8 cellular contexts compared by ENCODE assay signal in genomic region chr20:41136336-41136694, GRCh38.
DNase-seq lines count a peak whose midpoint lies in the region; ATAC-seq and TF ChIP-seq lines count a peak whose summit lies in the region.

No MANE protein-coding gene starts in this region.

- H3K9me3 Mint-ChIP-seq in stimulated activated naive CD8-positive, alpha-beta T cell treated with anti-CD3 and anti-CD28 coated beads, Interleukin-15, amount 100 ng/mL, for 72 hours, result no peaks in the 10 kb centered on the region

- no peaks in the 10 kb centered on the region for H3K27me3 Mint-ChIP-seq in stimulated activated naive CD8-positive, alpha-beta T cell treated with anti-CD3 and anti-CD28 coated beads, Interleukin-15, amount 100 ng/mL, for 72 hours

- no peak overlapping the region for H3K27ac ChIP-seq in iPS DF 6.9 (ENCODE audit: low read length)

- no peaks in the 10 kb centered on the region for H3K27me3 ChIP-seq in iPS DF 6.9 (ENCODE audit: control insufficient read depth, insufficient read depth, low read length)

- H3K4me3 Mint-ChIP-seq in stimulated activated naive CD8-positive, alpha-beta T cell treated with anti-CD3 and anti-CD28 coated beads, Interleukin-15, amount 100 ng/mL, for 72 hours, result peak overlapping the region; percentile 81 to 82

- no peak for ATAC-seq in stimulated activated naive CD8-positive, alpha-beta T cell treated with anti-CD3 and anti-CD28 coated beads, Interleukin-15, amount 100 ng/mL, for 72 hours
- no peak for ATAC-seq in HG03139 (IDR thresholded peaks at IDR 0.05; ENCODE audit: unreplicated experiment)

- no peaks in the 10 kb centered on the region for H3K9me3 ChIP-seq in iPS DF 6.9 (ENCODE audit: control insufficient read depth, insufficient read depth, low read length)

- H3K27ac Mint-ChIP-seq in stimulated activated naive CD8-positive, alpha-beta T cell treated with anti-CD3 and anti-CD28 coated beads, Interleukin-15, amount 100 ng/mL, for 72 hours, result peak overlapping the region; percentile 8 to 82

- no peak for TF ChIP-seq CTCF in WI38 (IDR thresholded peaks at IDR 0.05; ENCODE audit: low read depth, low read length)

- WGBS in iPS DF 6.9 (ENCODE audit: insufficient coverage, insufficient read length), result no CpG with 5 or more reads among the region's 17 CpGs

- peaks cover 15% of the 10 kb centered on the region for H3K4me1 ChIP-seq in iPS DF 6.9 (ENCODE audit: control insufficient read depth, insufficient read depth, low read length)

- H3K4me1 Mint-ChIP-seq in stimulated activated naive CD8-positive, alpha-beta T cell treated with anti-CD3 and anti-CD28 coated beads, Interleukin-15, amount 100 ng/mL, for 72 hours, result peaks cover 73% of the 10 kb centered on the region

- peak overlapping the region; percentile 78 for H3K4me3 ChIP-seq in WI38 (ENCODE audit: low read depth, low read length)
- peak overlapping the region; percentile 99; the same call in 1 of the 2 replicates for H3K4me3 ChIP-seq in iPS DF 6.9 (ENCODE audit: low read length)

- DNase-seq in NCI-H345 treated with DMSO at 0.1 percent for 48 hours (lab: John Stamatoyannopoulos, UW; ENCODE audit: unreplicated experiment) (peak; percentile 51), NCI-H345 (lab: John Stamatoyannopoulos, UW) (no peak), iPS DF 6.9 (ENCODE audit: low read depth, low spot score) (no peak), C1 segment of cervical spinal cord (lab: John Stamatoyannopoulos, UW) (no peak)
- DNase-seq in stimulated activated naive CD8-positive, alpha-beta T cell treated with anti-CD3 and anti-CD28 coated beads, Interleukin-15, amount 100 ng/mL, for 72 hours, result no peak
- no peak for DNase-seq in stimulated activated CD4-positive, alpha-beta T cell treated with anti-CD3 and anti-CD28 coated beads, Interleukin-4, amount 100 ng/mL, for 24 hours

- no peaks in the 10 kb centered on the region for H3K36me3 ChIP-seq in iPS DF 6.9 (ENCODE audit: control insufficient read depth, insufficient read depth, low read length)
